Comparison of ENCODE assay signal across 20 cellular contexts in genomic region chr1:2095981-2096736, GRCh38. TPM values are rescaled to one million over a fixed set of nuclear protein-coding genes. Genes with fewer than 3 reads are reported as not detected.
DNase-seq lines count a peak whose midpoint lies in the region; ATAC-seq and TF ChIP-seq lines count a peak whose summit lies in the region.
"Had no signal": no experiment of that assay in that cellular context is flagged by ENCODE, and none has a peak within 500 bp of the region (broad histone marks: within the 10 kb centered on the region; RNA-seq: fewer than 3 reads in every experiment).

No MANE protein-coding gene starts in this region.

- ATAC-seq in T-cell (replicated peaks in 1 of 4) (no peak), HG02642 (IDR thresholded peaks at IDR 0.05; ENCODE audit: poor library complexity, unreplicated experiment) (no peak)
- ATAC-seq: GM12878 had no signal

- H3K27me3 ChIP-seq in BLaER1, result no peaks in the 10 kb centered on the region

- H3K27ac ChIP-seq in BLaER1, result no peak overlapping the region
- H3K27ac ChIP-seq: 22Rv1 had no signal

- H3K9me3 ChIP-seq in BLaER1, result peaks cover 28% of the 10 kb centered on the region

- H4K20me1 ChIP-seq in BLaER1, result peaks cover 95% of the 10 kb centered on the region

- DNase-seq in NCI-H2171 treated with DMSO at 0.1 percent for 48 hours (lab: John Stamatoyannopoulos, UW) (peak; percentile 68), glutamatergic neuron (peak; percentile 63), retina (peak; percentile 49), T-cell (no peak), chondrocyte (ENCODE audit: low spot score) (no peak), NCI-H774 (lab: John Stamatoyannopoulos, UW) (no peak)
- DNase-seq: CD4-positive, alpha-beta T cell; CD8-positive, alpha-beta memory T cell; DMS 273 treated with DMSO at 0.1 percent for 48 hours; DMS79; EL; GDM1; GOT3; HCEC 1CT had no signal

- H3K27me3 Mint-ChIP-seq in glutamatergic neuron (ENCODE audit: unreplicated experiment) (peaks cover 18% of the 10 kb centered on the region), T-cell (no peaks in the 10 kb centered on the region), chondrocyte (ENCODE audit: low read depth) (no peaks in the 10 kb centered on the region)
- H3K27me3 Mint-ChIP-seq: B cell; CD4-positive, alpha-beta T cell had no signal

- H3K27ac Mint-ChIP-seq in glutamatergic neuron (ENCODE audit: unreplicated experiment) (peak overlapping the region; percentile 70), T-cell (no peak overlapping the region), chondrocyte (ENCODE audit: unreplicated experiment) (no peak overlapping the region)
- H3K27ac Mint-ChIP-seq: B cell; CD4-positive, alpha-beta T cell; CD8-positive, alpha-beta memory T cell had no signal

- peaks cover 38% of the 10 kb centered on the region for H3K36me3 ChIP-seq in BLaER1

- no peak for TF ChIP-seq CTCF in glutamatergic neuron (IDR thresholded peaks at IDR 0.05; ENCODE audit: partially characterized antibody, unreplicated experiment)
- TF ChIP-seq CTCF in chondrocyte (IDR thresholded peaks at IDR 0.05), result no peak

- H3K9ac ChIP-seq in BLaER1, result no peak overlapping the region

- peaks cover 82% of the 10 kb centered on the region for H3K4me1 ChIP-seq in BLaER1

- POLR2A ChIA-PET in T-cell (lab: Charles Lee), result no interaction called here

- H3K9me3 Mint-ChIP-seq in glutamatergic neuron (ENCODE audit: unreplicated experiment) (peaks cover 18% of the 10 kb centered on the region), T-cell (peaks cover 4 to 6% (median 4%) of the 10 kb centered on the region in 3 donors), chondrocyte (ENCODE audit: low read depth) (peaks cover 5% of the 10 kb centered on the region)

- H3K36me3 Mint-ChIP-seq in glutamatergic neuron (ENCODE audit: unreplicated experiment), result peaks cover 7% of the 10 kb centered on the region
- peaks cover 22% of the 10 kb centered on the region for H3K36me3 Mint-ChIP-seq in T-cell
- H3K36me3 Mint-ChIP-seq in chondrocyte (ENCODE audit: low read depth), result peaks cover 4% of the 10 kb centered on the region
- H3K36me3 Mint-ChIP-seq: CD14-positive monocyte had no signal

- H3K4me3 ChIP-seq in BLaER1, result peak overlapping the region; percentile 29; the same call in 1 of the 2 replicates
- H3K4me3 ChIP-seq: GM12878 had no signal

- peak overlapping the region; percentile 19; the same call in 1 of the 2 replicates for H3K4me2 ChIP-seq in BLaER1

- CTCF ChIA-PET in T-cell (lab: Charles Lee), result no interaction called here

- peaks cover 27% of the 10 kb centered on the region for H3K4me1 Mint-ChIP-seq in glutamatergic neuron (ENCODE audit: low read depth, unreplicated experiment)
- H3K4me1 Mint-ChIP-seq in T-cell, result peaks cover 0 to 7% (median 5%) of the 10 kb centered on the region in 3 donors
- no peaks in the 10 kb centered on the region for H3K4me1 Mint-ChIP-seq in chondrocyte (ENCODE audit: low read depth)

- H3K4me3 Mint-ChIP-seq in glutamatergic neuron (ENCODE audit: unreplicated experiment) (peak overlapping the region; percentile 38), T-cell (no peak overlapping the region), chondrocyte (ENCODE audit: unreplicated experiment) (no peak overlapping the region)
- H3K4me3 Mint-ChIP-seq: B cell; CD14-positive monocyte; CD4-positive, alpha-beta T cell; CD8-positive, alpha-beta memory T cell had no signal

RNA-seq across cellular contexts. Expression of gene PRKCZ, which starts 45.9 kb away (rescaled TPM):
- total RNA-seq in glutamatergic neuron (ENCODE audit: unreplicated experiment) (120 TPM), T-cell (10 to 100 TPM; 27.5 to 36.9 (median 31.0) TPM), chondrocyte (4.8 to 7.8 TPM (median 5.1 TPM) in 3 replicates)

Comparison
In these comparisons a context has a peak if more than half of its experiments do, and no peak if none do; other contexts are left out.
1. DNase-seq: peak in NCI-H2171 treated with DMSO at 0.1 percent for 48 hours (single experiment), glutamatergic neuron (single experiment) and retina (single experiment); none in T-cell (0 of 34), chondrocyte (single experiment) and NCI-H774 (single experiment).